28 cellular contexts compared by ENCODE assay signal in the genomic region with DNA sequence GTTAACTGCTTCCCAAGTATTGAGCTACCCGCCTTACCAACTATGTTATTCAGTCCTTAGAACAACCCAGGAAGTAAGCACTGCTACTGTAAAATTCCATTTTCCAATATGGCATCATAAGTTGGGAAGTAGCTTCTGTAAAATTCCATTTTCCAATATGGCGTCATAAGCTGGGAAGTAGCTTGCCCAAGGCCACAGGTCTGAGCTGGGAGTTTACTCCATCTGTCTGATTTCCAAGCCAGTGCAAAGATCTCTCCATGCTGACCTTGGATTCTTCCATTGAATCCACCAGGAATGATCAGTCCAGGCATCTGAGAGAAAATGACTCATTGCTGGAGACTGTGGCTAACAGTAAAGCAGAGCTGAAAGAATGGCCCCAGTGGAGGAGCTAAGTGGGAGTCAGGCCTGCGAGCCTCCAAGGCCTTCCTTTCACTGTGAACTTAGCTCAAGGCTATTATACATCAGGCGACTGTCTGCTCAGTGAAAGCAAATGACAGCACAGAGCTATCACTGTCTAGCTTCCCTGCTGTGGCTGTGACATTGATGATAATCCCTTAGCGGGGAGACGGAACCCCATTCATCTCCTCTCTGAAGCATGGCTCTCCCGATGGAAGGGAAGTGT.
DNase-seq lines count a peak whose midpoint lies in the region; ATAC-seq, FAIRE-seq and TF ChIP-seq lines count a peak whose summit lies in the region.
"Had no signal": no experiment of that assay in that cellular context is flagged by ENCODE, and none has a peak within 500 bp of the region (broad histone marks: within the 10 kb centered on the region; RNA-seq: fewer than 3 reads in every experiment).

No MANE protein-coding gene starts in this region.

- H3K4me1 ChIP-seq in HepG2 (ENCODE audit: insufficient read depth, low read length) (no peaks in the 10 kb centered on the region), right lobe of liver (no peaks in the 10 kb centered on the region), endodermal cell (ENCODE audit: control insufficient read depth, insufficient read depth, low read length) (peaks cover 2% of the 10 kb centered on the region), Peyer's patch (no peaks in the 10 kb centered on the region)

- H3K4me1 Mint-ChIP-seq in endodermal cell (peaks cover 32% of the 10 kb centered on the region), nephron progenitor cell (peaks cover 31% of the 10 kb centered on the region)
- H3K4me1 Mint-ChIP-seq: activated CD4-positive, alpha-beta T cell treated with anti-CD3 and anti-CD28 coated beads, Interleukin-2, amount 10 ng/mL, durations not matched to agents 24 days and 14 days had no signal

- H3K27ac Mint-ChIP-seq in endodermal cell (peak overlapping the region; percentile 85), nephron progenitor cell (no peak overlapping the region)
- H3K27ac Mint-ChIP-seq: activated CD4-positive, alpha-beta T cell treated with anti-CD3 and anti-CD28 coated beads, Interleukin-2, amount 10 ng/mL, durations not matched to agents 24 days and 14 days; CD4-positive, alpha-beta T cell; progenitor cell of endocrine pancreas had no signal

- H3K79me2 ChIP-seq in HepG2 (ENCODE audit: insufficient read depth, low read length) = no peaks in the 10 kb centered on the region

- no peak for FAIRE-seq in HepG2 (lab: Jason Lieb, UNC)
- FAIRE-seq: A204.1, G401.6, H54 had no signal

- in situ Hi-C loops in HepG2 (cut with HindIII; ENCODE audit: extremely low pct_ligation_motif_present, low pct_unique_long_range_greater_than_20kb) = no loop called here

- TF ChIP-seq POLR2A in HepG2 (IDR thresholded peaks at IDR 0.05; ENCODE audit: insufficient read depth in 1 of 2, low read depth in 2 of 2, low read length in 2 of 2) (no peak), right lobe of liver (IDR thresholded peaks at IDR 0.05) (no peak), Peyer's patch (IDR thresholded peaks at IDR 0.05) (no peak)

- ATAC-seq in HepG2 (peak; percentile 72), right lobe of liver (no peak)
- ATAC-seq: activated T-cell treated with anti-CD3 and anti-CD28 coated beads, Interleukin-2, amount 50 U/mL, for 4 hours; Right ventricle myocardium inferior had no signal

- H3K9ac ChIP-seq in HepG2 (ENCODE audit: insufficient read depth, low read depth, low read length) (no peak overlapping the region), endodermal cell (ENCODE audit: extremely low read depth, low read length, poor library complexity, severe bottlenecking) (peak overlapping the region; percentile 56)

- no TSS peak for BruUV-seq in HepG2 (replicated peaks; lab: Mats Ljungman, UMichigan)

- H4K20me1 ChIP-seq in HepG2 (ENCODE audit: insufficient read depth, low read length) = no peaks in the 10 kb centered on the region

- no peaks in the 10 kb centered on the region for H3K9me3 ChIP-seq in HepG2 (ENCODE audit: low read length)
- no peaks in the 10 kb centered on the region for H3K9me3 ChIP-seq in right lobe of liver
- H3K9me3 ChIP-seq in endodermal cell (ENCODE audit: control insufficient read depth, low read length) = peaks cover 4% of the 10 kb centered on the region
- no peaks in the 10 kb centered on the region for H3K9me3 ChIP-seq in Peyer's patch
- H3K9me3 ChIP-seq: thoracic aorta had no signal

- H2AFZ ChIP-seq in HepG2 (ENCODE audit: low read length) = no peak overlapping the region

- H3K36me3 Mint-ChIP-seq in endodermal cell (ENCODE audit: low read depth) = no peaks in the 10 kb centered on the region
- H3K36me3 Mint-ChIP-seq in nephron progenitor cell (ENCODE audit: low read depth) = no peaks in the 10 kb centered on the region

- no peak for TF ChIP-seq RAD21 in HepG2 (CRISPR knock-in tag; IDR thresholded peaks at IDR 0.05)

- peaks cover 15% of the 10 kb centered on the region for H3K27me3 Mint-ChIP-seq in endodermal cell (ENCODE audit: insufficient read depth)
- H3K27me3 Mint-ChIP-seq in nephron progenitor cell (ENCODE audit: low read depth, poor library complexity) = peaks cover 10% of the 10 kb centered on the region
- H3K27me3 Mint-ChIP-seq: activated CD4-positive, alpha-beta T cell treated with anti-CD3 and anti-CD28 coated beads, Interleukin-2, amount 10 ng/mL, durations not matched to agents 24 days and 14 days; CD4-positive, alpha-beta T cell had no signal

- H3K4me2 ChIP-seq in HepG2 (ENCODE audit: low read depth, low read length) = no peak overlapping the region

- no peak for TF ChIP-seq CTCF in HepG2 (CRISPR knock-in tag; IDR thresholded peaks at IDR 0.05)
- TF ChIP-seq CTCF in right lobe of liver (IDR thresholded peaks at IDR 0.05) = no peak
- no peak for TF ChIP-seq CTCF in endodermal cell (conservative IDR thresholded peaks at IDR 0.05)
- no peak for TF ChIP-seq CTCF in nephron progenitor cell (IDR thresholded peaks at IDR 0.05)
- no peak for TF ChIP-seq CTCF in Peyer's patch (IDR thresholded peaks at IDR 0.05)

- H3K4me3 ChIP-seq in HepG2 (replicated peaks in 1 of 3; ENCODE audit: insufficient read depth in 1 of 3, low read depth in 2 of 3, low read length in 3 of 3) = no peak overlapping the region
- no peak overlapping the region for H3K4me3 ChIP-seq in right lobe of liver
- H3K4me3 ChIP-seq in endodermal cell (ENCODE audit: low read length) = no peak overlapping the region
- no peak overlapping the region for H3K4me3 ChIP-seq in Peyer's patch
- H3K4me3 ChIP-seq: thoracic aorta had no signal

- intact Hi-C loops in HepG2 (cut with micrococcal nuclease; ENCODE audit: unreplicated experiment) = no loop called here
- intact Hi-C loops in right lobe of liver (cut with DNase I) = no loop called here

- TF ChIP-seq EP300 in HepG2 (IDR thresholded peaks at IDR 0.05; ENCODE audit: low read depth in 2 of 2, low read length in 2 of 2) = no peak
- TF ChIP-seq EP300 in HepG2 (CRISPR knock-in tag; IDR thresholded peaks at IDR 0.05; ENCODE audit: borderline replicate concordance) = no peak

- H3K27me3 ChIP-seq in HepG2 (ENCODE audit: control insufficient read depth in 1 of 2, insufficient read depth in 2 of 2, low read length in 2 of 2) (0 out of 5 replicates have a peak, but pooled peaks cover 0 to 5% of the 10 kb centered on the region in 2 experiments), right lobe of liver (no peaks in the 10 kb centered on the region), endodermal cell (ENCODE audit: control insufficient read depth, insufficient read depth, low read length, poor library complexity, severe bottlenecking) (no peaks in the 10 kb centered on the region), Peyer's patch (no peaks in the 10 kb centered on the region)

- 35% methylated on average over 7 of the region's 7 CpGs for WGBS in HepG2 (ENCODE audit: low lambda C conversion rate)
- WGBS in right lobe of liver (ENCODE audit: insufficient coverage, low coverage, low lambda C conversion rate, missing lambda C conversion rate) = 59% methylated on average over 7 of the region's 7 CpGs
- WGBS in endodermal cell (ENCODE audit: insufficient coverage in 1 of 2, insufficient read length in 1 of 2), 2 experiments = 31 to 33% methylated on average over 6 to 7 of the region's 7 CpGs

- no peak overlapping the region for H3K4me3 Mint-ChIP-seq in endodermal cell
- H3K4me3 Mint-ChIP-seq in nephron progenitor cell = no peak overlapping the region
- H3K4me3 Mint-ChIP-seq: activated CD4-positive, alpha-beta T cell treated with anti-CD3 and anti-CD28 coated beads, Interleukin-2, amount 10 ng/mL, durations not matched to agents 24 days and 14 days; activated T-cell treated with anti-CD3 and anti-CD28 coated beads, Interleukin-2, amount 50 U/mL, for 4 hours; CD4-positive, alpha-beta T cell had no signal

- no peaks in the 10 kb centered on the region for H3K9me3 Mint-ChIP-seq in endodermal cell
- no peaks in the 10 kb centered on the region for H3K9me3 Mint-ChIP-seq in nephron progenitor cell

- H3K36me3 ChIP-seq in HepG2 (replicated peaks in 1 of 2; ENCODE audit: control insufficient read depth in 1 of 2, insufficient read depth in 2 of 2, low read length in 2 of 2) = no peaks in the 10 kb centered on the region
- H3K36me3 ChIP-seq in right lobe of liver = no peaks in the 10 kb centered on the region
- no peaks in the 10 kb centered on the region for H3K36me3 ChIP-seq in endodermal cell (ENCODE audit: control insufficient read depth, insufficient read depth, low read length)
- H3K36me3 ChIP-seq in Peyer's patch = no peaks in the 10 kb centered on the region
- H3K36me3 ChIP-seq: thoracic aorta had no signal

- CTCF ChIA-PET in HepG2 (lab: Yijun Ruan, JAX; ENCODE audit: low intra/inter-chr PET ratio, low total read pairs) = no interaction called here

- H3K27ac ChIP-seq in HepG2 (ENCODE audit: extremely low read length, insufficient read depth, low read length) (no peak overlapping the region), right lobe of liver (no peak overlapping the region), endodermal cell (ENCODE audit: low read depth, low read length) (peak overlapping the region; percentile 86), Peyer's patch (no peak overlapping the region)
- H3K27ac ChIP-seq: thoracic aorta, VCaP had no signal

- POLR2A ChIA-PET in HepG2 (lab: Yijun Ruan, JAX) = no interaction called here

- DNase-seq in HepG2 (ENCODE audit: low spot score) (peak; percentile 36), right lobe of liver (no peak), endodermal cell (peak; percentile 89), nephron progenitor cell (peak; percentile 4), NCI-H2171 (lab: John Stamatoyannopoulos, UW) (no peak), NCI-H2081 treated with DMSO at 0.1 percent for 48 hours (lab: John Stamatoyannopoulos, UW) (no peak), NCI-H146 treated with DMSO at 0.1 percent for 48 hours (lab: John Stamatoyannopoulos, UW; ENCODE audit: unreplicated experiment) (no peak), Peyer's patch (no peak)
- DNase-seq: activated CD4-positive, alpha-beta T cell treated with anti-CD3 and anti-CD28 coated beads, Interleukin-2, amount 10 ng/mL, durations not matched to agents 24 days and 14 days; activated naive CD4-positive, alpha-beta T cell; activated T-cell treated with anti-CD3 and anti-CD28 coated beads, Interleukin-2, amount 50 U/mL, for 4 hours; AML-193; CD4-positive, alpha-beta T cell; DMS 273 treated with DMSO at 0.1 percent for 48 hours; mammary epithelial cell; NCI-H1105 treated with DMSO at 0.1 percent for 48 hours; NCI-H2029 treated with DMSO at 0.1 percent for 48 hours; NCI-H345; OCI-M1; stimulated activated CD4-positive, alpha-beta T cell treated with anti-CD3 and anti-CD28 coated beads, Interleukin-15, amount 100 ng/mL, for 24 hours; stimulated activated naive CD4-positive, alpha-beta T cell treated with Interleukin-2 at 50 U/mL for 16 hours had no signal

Comparison
In these comparisons a context has a peak if more than half of its experiments do, and no peak if none do; other contexts are left out.
1. DNase-seq: peak in HepG2 (single experiment), endodermal cell (single experiment) and nephron progenitor cell (single experiment); none in right lobe of liver (0 of 3), NCI-H2171 (single experiment), NCI-H2081 treated with DMSO at 0.1 percent for 48 hours (single experiment), NCI-H146 treated with DMSO at 0.1 percent for 48 hours (single experiment) and Peyer's patch (0 of 3).